Comparison of ENCODE assay signal across 23 cellular contexts in genomic region chr7:12422449-12423320, GRCh38. TPM values are rescaled to one million over a fixed set of nuclear protein-coding genes. Genes with fewer than 3 reads are reported as not detected.
DNase-seq lines count a peak whose midpoint lies in the region; ATAC-seq, FAIRE-seq and TF ChIP-seq lines count a peak whose summit lies in the region.
"Had no signal": no experiment of that assay in that cellular context is flagged by ENCODE, and none has a peak within 500 bp of the region (broad histone marks: within the 10 kb centered on the region; RNA-seq: fewer than 3 reads in every experiment).

No MANE protein-coding gene starts in this region.

- POLR2A ChIA-PET in K562 (lab: Yijun Ruan, JAX) = interaction anchor here (1.3 kb wide), 1 partner anchor 15 kb away, joined by 3 read pairs; no protein-coding TSS in a partner anchor

- H3K4me2 ChIP-seq in Karpas-422 (ENCODE audit: low read depth, low read length, poor library complexity, severe bottlenecking) (no peak overlapping the region), K562 (ENCODE audit: insufficient read depth, low read length) (no peak overlapping the region)

- TF ChIP-seq POLR2A in K562 (conservative IDR thresholded peaks at IDR 0.05) = no peak

- H3K4me1 ChIP-seq in Karpas-422 (ENCODE audit: low read length) (no peaks in the 10 kb centered on the region), K562 (replicated peaks in 1 of 2; ENCODE audit: control insufficient read depth in 2 of 2, insufficient read depth in 2 of 2, low read length in 2 of 2) (no peaks in the 10 kb centered on the region), iPS-18a (ENCODE audit: control insufficient read depth, low read depth, low read length) (peaks cover 35% of the 10 kb centered on the region)
- H3K4me1 ChIP-seq: lower lobe of right lung, right atrium auricular region, vagina had no signal

- no TSS peak for BruUV-seq in K562 (replicated peaks; lab: Mats Ljungman, UMichigan)

- no peak for TF ChIP-seq CTCF in K562 (IDR thresholded peaks at IDR 0.05 in 2 of 3, conservative IDR thresholded peaks at IDR 0.05 in 1 of 3; ENCODE audit: insufficient read depth in 2 of 3, low read depth in 1 of 3, low read length in 3 of 3)

- peak; percentile 78 for DNase-seq in ELR (ENCODE audit: low read depth)
- DNase-seq in Karpas-422 = peak; percentile 29
- DNase-seq in K562 (ENCODE audit: extremely low read depth in 1 of 4, low spot score in 3 of 4) = no peak
- no peak for DNase-seq in GOT3 (lab: John Stamatoyannopoulos, UW)
- no peak for DNase-seq in NCI-H128 (lab: John Stamatoyannopoulos, UW; ENCODE audit: unreplicated experiment)
- no peak for DNase-seq in NCI-H2081 treated with DMSO at 0.1 percent for 48 hours (lab: John Stamatoyannopoulos, UW)
- DNase-seq: activated CD4-positive, alpha-beta T cell treated with anti-CD3 and anti-CD28 coated beads for 1 hour; central memory CD4-positive, alpha-beta T cell; GF-D8; glutamatergic neuron; lower lobe of right lung; MG63; NCI-H146; occipital lobe; stimulated activated CD4-positive, alpha-beta T cell treated with anti-CD3 and anti-CD28 coated beads, Interleukin-15, amount 100 ng/mL, for 24 hours had no signal

- WGBS in K562 (ENCODE audit: insufficient coverage, low coverage, missing lambda C conversion rate) = 59% methylated on average over 4 of the region's 4 CpGs

- H3K27me3 ChIP-seq in Karpas-422 (ENCODE audit: low read length) (no peaks in the 10 kb centered on the region), K562 (ENCODE audit: control insufficient read depth in 2 of 2, insufficient read depth in 2 of 2, low read length in 2 of 2) (no peaks in the 10 kb centered on the region), iPS-18a (ENCODE audit: control insufficient read depth, insufficient read depth, low read length) (no peaks in the 10 kb centered on the region)
- H3K27me3 ChIP-seq: MG63, right atrium auricular region, vagina had no signal

- no peaks in the 10 kb centered on the region for H3K9me2 ChIP-seq in Karpas-422 (replicated peaks; ENCODE audit: insufficient read depth, low read length)

- no peaks in the 10 kb centered on the region for H4K20me1 ChIP-seq in Karpas-422 (ENCODE audit: insufficient read depth, low read depth, low read length)
- H4K20me1 ChIP-seq in K562 (replicated peaks; ENCODE audit: control insufficient read depth, insufficient read depth, low read length) = no peaks in the 10 kb centered on the region

- no peak; the same call in 1 of the 3 replicates for ATAC-seq in K562
- no peak for ATAC-seq in GM19351 (IDR thresholded peaks at IDR 0.05; ENCODE audit: unreplicated experiment)
- ATAC-seq: activated T-helper 17 cell treated with anti-CD3 and anti-CD28 coated beads, Interleukin-2, amount 50 U/mL, for 72 hours; lower lobe of right lung had no signal

- no peaks in the 10 kb centered on the region for H3K36me3 ChIP-seq in Karpas-422 (ENCODE audit: insufficient read depth, low read length)
- no peaks in the 10 kb centered on the region for H3K36me3 ChIP-seq in K562 (ENCODE audit: control insufficient read depth, insufficient read depth, low read length)
- no peaks in the 10 kb centered on the region for H3K36me3 ChIP-seq in iPS-18a (ENCODE audit: control insufficient read depth, low read depth, low read length)
- H3K36me3 ChIP-seq: lower lobe of right lung, MG63, right atrium auricular region, vagina had no signal

- no peak overlapping the region for H2AFZ ChIP-seq in Karpas-422 (ENCODE audit: low read length)
- 0 out of 2 replicates have a peak overlapping the region, but pooled peaks have one; percentile 14 for H2AFZ ChIP-seq in K562 (ENCODE audit: low read depth, low read length)

- intact Hi-C loops in K562 (cut with micrococcal nuclease) = no loop called here

- H3K9ac ChIP-seq in Karpas-422 (ENCODE audit: low read length) (no peak overlapping the region), K562 (ENCODE audit: insufficient read depth in 1 of 2, low read depth in 2 of 2, low read length in 2 of 2) (no peak overlapping the region), iPS-18a (ENCODE audit: low read length) (peak overlapping the region; percentile 65)

- TF ChIP-seq EP300 in K562 (IDR thresholded peaks at IDR 0.05; ENCODE audit: low read length) = no peak

- no peak overlapping the region for H3K27ac ChIP-seq in Karpas-422 (ENCODE audit: low read length)
- no peak overlapping the region for H3K27ac ChIP-seq in K562 (ENCODE audit: extremely low read depth, low read depth, low read length)
- peak overlapping the region; percentile 97 for H3K27ac ChIP-seq in iPS-18a (ENCODE audit: low read length)
- H3K27ac ChIP-seq: C4-2B, lower lobe of right lung, right atrium auricular region, vagina had no signal

- CTCF ChIA-PET in K562 (lab: Yijun Ruan, JAX; ENCODE audit: low intra/inter-chr PET ratio) = no interaction called here

- H3K79me2 ChIP-seq in Karpas-422 (ENCODE audit: low read length) (no peaks in the 10 kb centered on the region), K562 (ENCODE audit: control insufficient read depth, insufficient read depth, low read length) (no peaks in the 10 kb centered on the region)

- no peaks in the 10 kb centered on the region for H3K9me1 ChIP-seq in K562 (ENCODE audit: control insufficient read depth, insufficient read depth, low read length)

- H3K4me3 ChIP-seq in Karpas-422 (ENCODE audit: low read length) (no peak overlapping the region), K562 (no peak overlapping the region), iPS-18a (ENCODE audit: low read length) (peak overlapping the region; percentile 48)
- H3K4me3 ChIP-seq: lower lobe of right lung, MG63, right atrium auricular region, vagina had no signal

- no peak for TF ChIP-seq RAD21 in K562 (CRISPR knock-in tag; conservative IDR thresholded peaks at IDR 0.05 in 1 of 2, IDR thresholded peaks at IDR 0.05 in 1 of 2)

- no peak for FAIRE-seq in K562 (lab: Jason Lieb, UNC)
- FAIRE-seq: GM12891, RCC 7860 had no signal

- H3K9me3 ChIP-seq in Karpas-422 (ENCODE audit: low read length) (no peaks in the 10 kb centered on the region), K562 (replicated peaks; ENCODE audit: control insufficient read depth, insufficient read depth, low read depth, low read length) (no peaks in the 10 kb centered on the region; the same call in 1 of the 2 replicates), iPS-18a (ENCODE audit: control insufficient read depth, low read depth, low read length) (peaks cover 5% of the 10 kb centered on the region)
- H3K9me3 ChIP-seq: lower lobe of right lung, vagina had no signal

- in situ Hi-C loops in K562 (cut with MboI) = no loop called here

TF ChIP-seq in K562, 482 proteins besides CTCF, POLR2A, EP300 and RAD21:
- TF ChIP-seq ZNF3 (CRISPR knock-in tag; IDR thresholded peaks at IDR 0.05) (no peak), CBFA2T2 (conservative IDR thresholded peaks at IDR 0.05) (no peak), CEBPB (tag; IDR thresholded peaks at IDR 0.05) (no peak), TEAD1 (CRISPR knock-in tag; IDR thresholded peaks at IDR 0.05) (no peak), ZNF717 (CRISPR knock-in tag; IDR thresholded peaks at IDR 0.05) (no peak), PURB (CRISPR knock-in tag; IDR thresholded peaks at IDR 0.05; ENCODE audit: low read depth) (no peak)

RNA-seq across cellular contexts. Expression of gene VWDE, which starts 19.0 kb away (rescaled TPM):
- not detected in 2 replicates for total RNA-seq in Karpas-422 (2014; rRNA removed; shearing (Covaris generic); ENCODE audit: low replicate concordance)
- total RNA-seq in K562 (2011; cell fraction: chromatin; rRNA removed; ENCODE audit: low replicate concordance) = 232 and 720 TPM in 2 replicates
- 107 and 158 TPM in 2 replicates for total RNA-seq in K562 (2011; cell fraction: nucleolus; rRNA removed)
- total RNA-seq in K562 (2011; cell fraction: nucleoplasm; rRNA removed) = 188 and 193 TPM in 2 replicates
- total RNA-seq in K562 (2014; rRNA removed) = 58.9 and 63.1 TPM in 2 replicates
- total RNA-seq in K562 (2014; rRNA removed; fragmentation: Illumina TruSeq; extraction: Trizol) = 125 and 149 TPM in 2 replicates
- 99.5 and 99.6 TPM in 2 replicates for total RNA-seq in K562 (2015; rRNA removed; fragmentation: Illumina TruSeq; extraction: Trizol)
- 89.3 and 92.6 TPM in 2 replicates for total RNA-seq in K562 (2021)
- polyA plus RNA-seq in K562 (2011; rRNA removed) = 154 and 162 TPM in 2 replicates
- 20.7 and 41.1 TPM in 2 replicates for polyA plus RNA-seq in K562 (2011; cell fraction: cytosol; rRNA removed)
- polyA plus RNA-seq in K562 (2011; cell fraction: nucleus; rRNA removed) = 473 and 611 TPM in 2 replicates
- 50.0 and 60.1 TPM in 2 replicates for polyA plus RNA-seq in K562 (2012)
- 88.5 and 95.2 TPM in 2 replicates for polyA plus RNA-seq in K562 (2014; fragmentation: Illumina TruSeq; extraction: Trizol)
- 10 to 100 TPM; 40.6 to 51.0 TPM for polyA plus RNA-seq in K562 (2014; fragmentation: Nextera tagmentation; extraction: Ambion mirVana)
- polyA plus RNA-seq in K562 (2014; rRNA removed) = 89.6 and 116 TPM in 2 replicates
- polyA minus RNA-seq in K562 (2011; rRNA and poly(A)+ RNA removed) = 192 and 222 TPM in 2 replicates
- polyA minus RNA-seq in K562 (2011; cell fraction: cytosol; rRNA and poly(A)+ RNA removed) = 32.4 and 41.3 TPM in 2 replicates
- 352 and 568 TPM in 2 replicates for polyA minus RNA-seq in K562 (2011; cell fraction: nucleus; rRNA and poly(A)+ RNA removed)

Comparison
In these comparisons a context has a peak if more than half of its experiments do, and no peak if none do; other contexts are left out.
1. DNase-seq: peak in ELR (single experiment) and Karpas-422 (single experiment); none in K562 (0 of 4), GOT3 (single experiment), NCI-H128 (single experiment) and NCI-H2081 treated with DMSO at 0.1 percent for 48 hours (single experiment).
2. RNA of gene VWDE, which starts 19.0 kb away (total RNA-seq): 58.9 to 720 TPM in K562; not detected in Karpas-422; every median in the first group is over 10 times any median in the second.